Comparison of ENCODE assay signal across 1 cellular context in the genomic region with DNA sequence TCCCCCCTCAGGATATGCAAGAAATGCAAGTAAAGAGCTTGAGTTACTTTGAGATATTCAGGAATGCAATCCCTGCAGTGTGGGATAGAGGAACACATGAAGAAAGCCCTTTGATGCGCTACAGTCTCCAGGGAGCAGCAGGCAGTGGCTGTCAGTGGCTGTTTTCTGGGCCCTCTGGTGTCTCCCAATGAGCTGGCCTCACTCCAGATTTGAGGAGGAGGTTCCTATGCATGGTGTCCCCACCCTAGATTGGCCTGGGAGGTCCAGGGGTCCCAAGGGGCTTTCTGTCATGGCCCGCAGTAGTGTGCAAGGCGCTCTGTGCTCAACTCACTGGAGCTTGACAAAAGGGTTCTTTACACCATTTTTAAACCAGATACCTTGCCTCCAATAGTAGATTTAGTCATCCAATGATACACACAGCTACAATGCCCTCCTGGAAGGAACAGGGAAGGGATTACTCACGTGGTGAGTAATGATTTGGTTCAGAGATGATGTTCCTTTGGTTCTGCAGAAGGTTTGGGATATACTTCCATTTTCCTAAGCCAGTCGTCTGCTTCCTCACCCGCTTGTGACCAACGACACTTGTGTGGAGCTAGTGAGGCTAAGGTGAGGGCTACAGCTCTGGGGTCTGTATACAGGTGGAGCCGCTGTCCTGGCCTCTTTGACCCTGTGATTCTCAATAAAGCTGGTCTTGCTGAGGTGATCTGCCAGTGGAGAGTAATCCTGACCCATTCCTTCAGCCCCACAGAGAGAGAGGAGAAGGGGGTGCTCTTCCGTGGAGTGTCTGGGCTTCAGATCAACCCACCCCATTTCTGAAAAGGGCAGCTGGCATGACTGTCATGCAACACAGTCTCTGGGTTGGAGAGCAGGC.
TF ChIP-seq lines count a peak whose summit lies in the region.

No MANE protein-coding gene starts in this region.

TF ChIP-seq in IMR-90, 13 proteins besides CTCF, POLR2A, EP300 and RAD21 (continued from another document):
- TF ChIP-seq CEBPB (IDR thresholded peaks at IDR 0.05; ENCODE audit: low read depth, low read length): no peak
